In genomic region chr3:133460809-133461208, GRCh38 we compare ENCODE assay signal across 20 cellular contexts.
A peak's percentile ranks its signal among the peaks of the same experiment; 100 is the strongest.
DNase-seq lines count a peak whose midpoint lies in the region; ATAC-seq, FAIRE-seq and TF ChIP-seq lines count a peak whose summit lies in the region.
"Had no signal": no experiment of that assay in that cellular context is flagged by ENCODE, and none has a peak within 500 bp of the region (broad histone marks: within the 10 kb centered on the region; RNA-seq: fewer than 3 reads in every experiment).

No MANE protein-coding gene starts in this region.

- no peak overlapping the region for H4K8ac ChIP-seq in H1 (ENCODE audit: extremely low read depth, insufficient read depth, low read length)

- 73% methylated on average over 3 of the region's 3 CpGs; no CpG with 5 or more reads in 1 of the 2 experiments for WGBS in H1 (ENCODE audit: extremely low coverage in 1 of 2, insufficient coverage in 1 of 2, insufficient read length in 1 of 2, insufficient replicate concordance in 2 of 2, low coverage in 1 of 2, low lambda C conversion rate in 2 of 2, missing lambda C conversion rate in 1 of 2), 2 experiments

- no peak overlapping the region for H2BK15ac ChIP-seq in H1 (ENCODE audit: low read length)

- H2BK12ac ChIP-seq in H1 (ENCODE audit: low read depth, low read length) = no peak overlapping the region

- TF ChIP-seq POLR2A in H1 (IDR thresholded peaks at IDR 0.05; ENCODE audit: control extremely low read depth in 1 of 2, low read depth in 2 of 2, low read length in 2 of 2) = no peak

- no peaks in the 10 kb centered on the region for H3K9me3 Mint-ChIP-seq in activated CD4-positive, alpha-beta T cell treated with anti-CD3 and anti-CD28 coated beads, Interleukin-2, amount 10 ng/mL, durations not matched to agents 7 days and 5 days
- H3K9me3 Mint-ChIP-seq in stimulated activated effector memory CD8-positive, alpha-beta T cell treated with anti-CD3 and anti-CD28 coated beads, Interleukin-12 subunit alpha, Interleukin-12 subunit beta, amount 100 ng/mL, for 72 hours = no peaks in the 10 kb centered on the region
- H3K9me3 Mint-ChIP-seq: activated T-cell treated with anti-CD3 and anti-CD28 coated beads, Interleukin-2, amount 50 U/mL, for 24 hours; nephron progenitor cell had no signal

- H4K20me1 ChIP-seq in H1 (replicated peaks in 1 of 2; ENCODE audit: control insufficient read depth in 1 of 2, insufficient read depth in 2 of 2, low read length in 2 of 2) = no peaks in the 10 kb centered on the region

- peaks cover 34% of the 10 kb centered on the region for H3K4me1 Mint-ChIP-seq in activated CD4-positive, alpha-beta T cell treated with anti-CD3 and anti-CD28 coated beads, Interleukin-2, amount 10 ng/mL, durations not matched to agents 7 days and 5 days
- no peaks in the 10 kb centered on the region for H3K4me1 Mint-ChIP-seq in stimulated activated effector memory CD8-positive, alpha-beta T cell treated with anti-CD3 and anti-CD28 coated beads, Interleukin-12 subunit alpha, Interleukin-12 subunit beta, amount 100 ng/mL, for 72 hours

- TF ChIP-seq CTCF in H1 (IDR thresholded peaks at IDR 0.05; ENCODE audit: control extremely low read depth in 1 of 3, insufficient read depth in 1 of 3, low read depth in 1 of 3, low read length in 3 of 3) = no peak

- no peaks in the 10 kb centered on the region for H3K36me3 Mint-ChIP-seq in activated CD4-positive, alpha-beta T cell treated with anti-CD3 and anti-CD28 coated beads, Interleukin-2, amount 10 ng/mL, durations not matched to agents 7 days and 5 days (ENCODE audit: low read depth)
- H3K36me3 Mint-ChIP-seq in stimulated activated effector memory CD8-positive, alpha-beta T cell treated with anti-CD3 and anti-CD28 coated beads, Interleukin-12 subunit alpha, Interleukin-12 subunit beta, amount 100 ng/mL, for 72 hours = no peaks in the 10 kb centered on the region

- no peak for TF ChIP-seq RAD21 in H1 (IDR thresholded peaks at IDR 0.05 in 1 of 2, conservative IDR thresholded peaks at IDR 0.05 in 1 of 2; ENCODE audit: low read depth in 2 of 2, low read length in 2 of 2)

- no peak overlapping the region for H2BK120ac ChIP-seq in H1 (replicated peaks; ENCODE audit: low read depth, low read length)

- no peaks in the 10 kb centered on the region for H3K23me2 ChIP-seq in H1 (ENCODE audit: low read depth, low read length)

- no peak overlapping the region for H3K4me2 ChIP-seq in H1 (ENCODE audit: insufficient read depth in 1 of 2, low read depth in 2 of 2, low read length in 2 of 2)

- POLR2A ChIA-PET in activated CD4-positive, alpha-beta T cell treated with anti-CD3 and anti-CD28 coated beads, Interleukin-2, amount 10 ng/mL, durations not matched to agents 7 days and 5 days (lab: Charles Lee) = no interaction called here
- POLR2A ChIA-PET in H1 (lab: Charles Lee; ENCODE audit: partially characterized antibody) = no interaction called here

- H3K27ac Mint-ChIP-seq in activated CD4-positive, alpha-beta T cell treated with anti-CD3 and anti-CD28 coated beads, Interleukin-2, amount 10 ng/mL, durations not matched to agents 7 days and 5 days = peak overlapping the region; percentile 77
- no peak overlapping the region for H3K27ac Mint-ChIP-seq in stimulated activated effector memory CD8-positive, alpha-beta T cell treated with anti-CD3 and anti-CD28 coated beads, Interleukin-12 subunit alpha, Interleukin-12 subunit beta, amount 100 ng/mL, for 72 hours
- H3K27ac Mint-ChIP-seq: activated T-cell treated with anti-CD3 and anti-CD28 coated beads, Interleukin-2, amount 50 U/mL, for 24 hours had no signal

- no peaks in the 10 kb centered on the region for H3K27me3 ChIP-seq in H1 (replicated peaks in 1 of 4; ENCODE audit: control insufficient read depth in 3 of 4, extremely low read depth in 1 of 4, insufficient read depth in 3 of 4, low read length in 3 of 4)
- H3K27me3 ChIP-seq: sigmoid colon had no signal

- no peak overlapping the region for H3K14ac ChIP-seq in H1 (ENCODE audit: insufficient read length)

- peaks cover 0 to 10% (median 3%) of the 10 kb centered on the region in 4 experiments; a peak in 2 of 7 replicates for H3K4me1 ChIP-seq in H1 (replicated peaks in 1 of 4; ENCODE audit: control insufficient read depth in 3 of 4, insufficient read depth in 4 of 4, low read length in 3 of 4)

- peak; percentile 45 for ATAC-seq in stimulated activated effector memory CD8-positive, alpha-beta T cell treated with anti-CD3 and anti-CD28 coated beads, Interleukin-12 subunit alpha, Interleukin-12 subunit beta, amount 100 ng/mL, for 72 hours
- ATAC-seq: stimulated activated naive CD8-positive, alpha-beta T cell treated with anti-CD3 and anti-CD28 coated beads, Interleukin-15, Interleukin-2, amounts not matched to agents 100 U/mL and 50 U/mL, for 24 hours had no signal

- H3K4me3 Mint-ChIP-seq in activated CD4-positive, alpha-beta T cell treated with anti-CD3 and anti-CD28 coated beads, Interleukin-2, amount 10 ng/mL, durations not matched to agents 7 days and 5 days = no peak overlapping the region
- no peak overlapping the region for H3K4me3 Mint-ChIP-seq in stimulated activated effector memory CD8-positive, alpha-beta T cell treated with anti-CD3 and anti-CD28 coated beads, Interleukin-12 subunit alpha, Interleukin-12 subunit beta, amount 100 ng/mL, for 72 hours
- H3K4me3 Mint-ChIP-seq: activated T-cell treated with anti-CD3 and anti-CD28 coated beads, Interleukin-2, amount 50 U/mL, for 24 hours; nephron progenitor cell had no signal

- H3K9me3 ChIP-seq in H1 (ENCODE audit: insufficient read depth in 2 of 2, low read depth in 1 of 2, low read length in 1 of 2) = no peaks in the 10 kb centered on the region
- H3K9me3 ChIP-seq: left ventricle myocardium inferior, sigmoid colon had no signal

- no peak overlapping the region for H2BK20ac ChIP-seq in H1 (ENCODE audit: low read length)

- H3K56ac ChIP-seq in H1 (replicated peaks; ENCODE audit: insufficient read length, low read depth, low read length) = no peak overlapping the region

- CTCF ChIA-PET in activated CD4-positive, alpha-beta T cell treated with anti-CD3 and anti-CD28 coated beads, Interleukin-2, amount 10 ng/mL, durations not matched to agents 7 days and 5 days (lab: Charles Lee) = interaction anchor here (1.7 kb wide), 1 partner anchor 11 kb away, joined by 5 read pairs; no protein-coding TSS in a partner anchor
- CTCF ChIA-PET in H1 (lab: Charles Lee; ENCODE audit: partially characterized antibody) = interaction anchor here (1.0 to 2.5 kb wide), 2 partner anchors 11 kb away, joined by 3 to 11 read pairs; no protein-coding TSS in a partner anchor

- H2BK5ac ChIP-seq in H1 (ENCODE audit: low read depth, low read length) = no peak overlapping the region

- DNase-seq in activated CD4-positive, alpha-beta T cell treated with anti-CD3 and anti-CD28 coated beads, Interleukin-2, amount 10 ng/mL, durations not matched to agents 7 days and 5 days = no peak
- DNase-seq in activated CD4-positive, alpha-beta T cell treated with anti-CD3 and anti-CD28 coated beads, Interleukin-2, amount 50 U/mL, for 4 hours = no peak
- DNase-seq in NCI-H2029 treated with DMSO at 0.1 percent for 48 hours (lab: John Stamatoyannopoulos, UW) = peak; percentile 46
- DNase-seq in H1 (ENCODE audit: low read depth in 1 of 2, low spot score in 2 of 2) = no peak
- DNase-seq in stimulated activated effector memory CD8-positive, alpha-beta T cell treated with anti-CD3 and anti-CD28 coated beads, Interleukin-12 subunit alpha, Interleukin-12 subunit beta, amount 100 ng/mL, for 72 hours (ENCODE audit: low spot score in 2 of 2) = no peak
- DNase-seq in middle frontal gyrus (ENCODE audit: extremely low spot score, low spot score) = no peak
- DNase-seq in NCI-H2081 (lab: John Stamatoyannopoulos, UW) = no peak
- no peak for DNase-seq in stimulated activated CD4-positive, alpha-beta T cell treated with anti-CD3 and anti-CD28 coated beads, Interleukin-4, amount 100 ng/mL, for 24 hours
- DNase-seq: activated CD4-positive, CD25-positive, alpha-beta regulatory T cell; activated T-cell treated with anti-CD3 and anti-CD28 coated beads, Interleukin-2, amount 50 U/mL, for 24 hours; anterior cingulate cortex; Calu3; HCEC 1CT; hypothalamus; left ventricle myocardium inferior; NCI-H187 treated with DMSO at 0.1 percent for 48 hours; nephron progenitor cell; sigmoid colon; stimulated activated naive CD8-positive, alpha-beta T cell treated with anti-CD3 and anti-CD28 coated beads, Interleukin-15, Interleukin-2, amounts not matched to agents 100 U/mL and 50 U/mL, for 24 hours had no signal

- no peak overlapping the region for H3K4ac ChIP-seq in H1 (replicated peaks; ENCODE audit: insufficient read length, low read depth, low read length)

- no peaks in the 10 kb centered on the region for H3K79me2 ChIP-seq in H1 (ENCODE audit: control insufficient read depth in 1 of 2, insufficient read depth in 2 of 2, low read length in 2 of 2)

- H3K79me1 ChIP-seq in H1 (ENCODE audit: low read depth, low read length) = no peaks in the 10 kb centered on the region

- H2AFZ ChIP-seq in H1 (ENCODE audit: low read length) = peak overlapping the region; percentile 96

- no peak overlapping the region for H3K27ac ChIP-seq in H1 (ENCODE audit: low read depth, low read length)
- H3K27ac ChIP-seq: HL-60, left ventricle myocardium inferior had no signal

- H3K9ac ChIP-seq in H1 (replicated peaks in 1 of 4; ENCODE audit: extremely low read depth in 1 of 4, low read depth in 3 of 4, low read length in 3 of 4) = no peak overlapping the region

- no peaks in the 10 kb centered on the region for H3K27me3 Mint-ChIP-seq in activated CD4-positive, alpha-beta T cell treated with anti-CD3 and anti-CD28 coated beads, Interleukin-2, amount 10 ng/mL, durations not matched to agents 7 days and 5 days
- H3K27me3 Mint-ChIP-seq: activated T-cell treated with anti-CD3 and anti-CD28 coated beads, Interleukin-2, amount 50 U/mL, for 24 hours had no signal

- no peak overlapping the region for H4K5ac ChIP-seq in H1 (ENCODE audit: insufficient read length, low read depth, low read length)

- H2AK5ac ChIP-seq in H1 (ENCODE audit: low read depth, low read length) = no peak overlapping the region

- no peaks in the 10 kb centered on the region for H3K36me3 ChIP-seq in H1 (ENCODE audit: control insufficient read depth in 2 of 4, insufficient read depth in 4 of 4, low read length in 3 of 4)
- H3K36me3 ChIP-seq: left ventricle myocardium inferior, sigmoid colon had no signal

- no peak overlapping the region for H3K23ac ChIP-seq in H1 (ENCODE audit: insufficient read length)

- TF ChIP-seq EP300 in H1 (IDR thresholded peaks at IDR 0.05; ENCODE audit: borderline replicate concordance in 1 of 2, low read depth in 2 of 2, low read length in 2 of 2) = no peak

- H3K18ac ChIP-seq in H1 (ENCODE audit: extremely low read depth, low read length) = 0 out of 2 replicates have a peak overlapping the region, but pooled peaks have one; percentile 51

- no peak for FAIRE-seq in H1 (lab: Jason Lieb, UNC)

- H3K4me3 ChIP-seq in H1 (ENCODE audit: extremely low read depth in 1 of 4, insufficient read depth in 2 of 4, low read depth in 3 of 4, low read length in 4 of 4) = no peak overlapping the region
- H3K4me3 ChIP-seq: left ventricle myocardium inferior, sigmoid colon had no signal

- H4K91ac ChIP-seq in H1 (replicated peaks; ENCODE audit: insufficient read length, low read length) = no peak overlapping the region

TF ChIP-seq in H1, 55 proteins besides CTCF, POLR2A, EP300 and RAD21 (continues in another document):
- TF ChIP-seq SIN3A (conservative IDR thresholded peaks at IDR 0.05 in 1 of 2, IDR thresholded peaks at IDR 0.05 in 1 of 2; ENCODE audit: low read depth in 1 of 2, low read length in 2 of 2) (no peak), SP4 (IDR thresholded peaks at IDR 0.05; ENCODE audit: low read length) (no peak)
